In genomic region chr22:35717572-35717971, GRCh38 we compare ENCODE assay signal across 10 cellular contexts. TPM values are rescaled to one million over a fixed set of nuclear protein-coding genes. Genes with fewer than 3 reads are reported as not detected.
"Had no signal": no experiment of that assay in that cellular context is flagged by ENCODE, and none has a peak within 500 bp of the region (broad histone marks: within the 10 kb centered on the region; RNA-seq: fewer than 3 reads in every experiment).

APOL5 (plus strand) TSS chr22:35717872; CDS start chr22:35717872, 0 bp downstream.

- ATAC-seq: HepG2, K562 had no signal

- H3K4me2 ChIP-seq: KMS-11 had no signal

- H3K4me3 ChIP-seq: K562 had no signal

- DNase-seq: IMR-90, KBM-7, KG1 had no signal

- H3K27ac ChIP-seq: HL-60, KMS-11 had no signal

- H3K4me1 Mint-ChIP-seq: IgD-negative memory B cell had no signal

- H3K36me3 Mint-ChIP-seq: IgD-negative memory B cell had no signal

- H3K27ac Mint-ChIP-seq: IgD-negative memory B cell had no signal

- H3K4me3 Mint-ChIP-seq: IgD-negative memory B cell had no signal

RNA-seq across cellular contexts. Expression of gene APOL5, which starts in this region (rescaled TPM):
- total RNA-seq: HepG2, HT-29, HT1080, K562 had no signal
- polyA plus RNA-seq: HepG2, IgD-negative memory B cell, K562 had no signal
